Comparison of ENCODE assay signal across 20 cellular contexts in the genomic region with DNA sequence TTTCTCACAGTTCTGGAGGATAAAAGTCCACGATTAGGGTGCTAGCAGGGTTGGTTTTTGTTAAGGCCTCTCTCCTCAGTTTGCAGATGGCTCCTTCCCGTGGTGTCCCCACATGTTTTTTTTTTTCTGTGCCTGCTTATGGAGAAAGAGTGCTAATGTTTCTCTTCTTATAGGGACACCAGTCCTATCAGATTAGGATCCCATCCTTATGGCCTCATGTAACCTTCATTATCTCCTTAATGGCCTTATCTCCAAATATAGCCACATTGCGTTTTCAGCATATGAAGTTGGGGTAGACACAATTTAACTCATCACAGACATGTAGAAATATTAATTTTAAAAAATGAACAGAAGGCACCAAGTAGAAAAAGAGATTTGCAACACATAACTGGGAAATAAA.
"Had no signal": no experiment of that assay in that cellular context is flagged by ENCODE, and none has a peak within 500 bp of the region (broad histone marks: within the 10 kb centered on the region; RNA-seq: fewer than 3 reads in every experiment).

No MANE protein-coding gene starts in this region.

- ATAC-seq: natural killer cell; psoas muscle; right cardiac atrium; right lobe of liver; stimulated activated effector memory CD8-positive, alpha-beta T cell treated with anti-CD3 and anti-CD28 coated beads, Interleukin-12 subunit alpha, Interleukin-12 subunit beta, amount 100 ng/mL, for 72 hours; stimulated activated naive B cell treated with anti-CD40 and anti-IgM and Interleukin-4, amounts not matched to agents 10 μg/mL and 1 μg/mL and 100 μg/mL, for 72 hours; stimulated activated naive CD8-positive, alpha-beta T cell treated with anti-CD3 and anti-CD28 coated beads, Interleukin-15, amount 100 ng/mL, for 72 hours; stimulated activated naive CD8-positive, alpha-beta T cell treated with anti-CD3 and anti-CD28 coated beads, Interleukin-15, Interleukin-2, amounts not matched to agents 100 U/mL and 50 U/mL, for 24 hours had no signal

- DNase-seq: natural killer cell; occipital lobe; ovary; posterior cingulate gyrus; psoas muscle; right cardiac atrium; right lobe of liver; sigmoid colon; small intestine; stimulated activated CD4-positive, alpha-beta T cell treated with anti-CD3 and anti-CD28 coated beads, Interleukin-15, amount 100 ng/mL, for 24 hours; stimulated activated CD4-positive, alpha-beta T cell treated with anti-CD3 and anti-CD28 coated beads, Interleukin-2, amount 100 ng/mL, for 24 hours; stimulated activated CD4-positive, alpha-beta T cell treated with anti-CD3 and anti-CD28 coated beads, Interleukin-2, amount 100 ng/mL, for 48 hours; stimulated activated CD4-positive, alpha-beta T cell treated with anti-CD3 and anti-CD28 coated beads, Interleukin-4, amount 100 ng/mL, for 24 hours; stimulated activated naive B cell treated with anti-CD40 and anti-IgM and Interleukin-4, amounts not matched to agents 10 μg/mL and 1 μg/mL and 100 μg/mL, for 72 hours; stimulated activated naive CD8-positive, alpha-beta T cell treated with anti-CD3 and anti-CD28 coated beads, Interleukin-15, amount 100 ng/mL, for 72 hours; stimulated activated naive CD8-positive, alpha-beta T cell treated with anti-CD3 and anti-CD28 coated beads, Interleukin-15, Interleukin-2, amounts not matched to agents 100 U/mL and 50 U/mL, for 24 hours; thyroid gland; trophoblast cell; upper lobe of left lung had no signal
